ENCODE assay signal across 16 cellular contexts in genomic region chr11:17259519-17259918, GRCh38.
"Had no signal": no experiment of that assay in that cellular context is flagged by ENCODE, and none has a peak within 500 bp of the region (broad histone marks: within the 10 kb centered on the region; RNA-seq: fewer than 3 reads in every experiment).

No MANE protein-coding gene starts in this region.

- H3K9me3 Mint-ChIP-seq: activated CD4-positive, alpha-beta T cell treated with anti-CD3 and anti-CD28 coated beads, Interleukin-2, amount 10 ng/mL, durations not matched to agents 24 days and 14 days; dendritic cell treated with granulocyte-macrophage colony-stimulating factor and Interleukin-4, amounts not matched to agents 40 ng/mL and 50 ng/mL, for 4 days; memory B cell; naive thymus-derived CD4-positive, alpha-beta T cell; WTC11 had no signal

- H3K4me1 Mint-ChIP-seq: memory B cell, WTC11 had no signal

- DNase-seq: activated CD4-positive, alpha-beta T cell treated with anti-CD3 and anti-CD28 coated beads, Interleukin-2, amount 10 ng/mL, durations not matched to agents 24 days and 14 days; activated naive CD4-positive, alpha-beta T cell treated with anti-CD3 and anti-CD28 coated beads, Interleukin-2, amount 50 U/mL, for 16 hours; amygdala; effector memory CD4-positive, alpha-beta T cell; mucosa of descending colon; naive thymus-derived CD4-positive, alpha-beta T cell; ovary; spleen; stimulated activated CD4-positive, alpha-beta T cell treated with anti-CD3 and anti-CD28 coated beads, Interleukin-1b, Interleukin-23, amount 100 ng/mL, for 48 hours; T-helper 2 cell had no signal

- H3K4me3 Mint-ChIP-seq: activated CD4-positive, alpha-beta T cell treated with anti-CD3 and anti-CD28 coated beads, Interleukin-2, amount 10 ng/mL, durations not matched to agents 24 days and 14 days; dendritic cell treated with granulocyte-macrophage colony-stimulating factor and Interleukin-4, amounts not matched to agents 40 ng/mL and 50 ng/mL, for 4 days; memory B cell; naive thymus-derived CD4-positive, alpha-beta T cell; WTC11 had no signal

- H3K9me3 ChIP-seq: gastroesophageal sphincter, mucosa of descending colon, ovary, spleen had no signal

- H3K36me3 Mint-ChIP-seq: memory B cell, WTC11 had no signal

- H3K4me1 ChIP-seq: gastroesophageal sphincter, spleen had no signal

- H3K27ac Mint-ChIP-seq: activated CD4-positive, alpha-beta T cell treated with anti-CD3 and anti-CD28 coated beads, Interleukin-2, amount 10 ng/mL, durations not matched to agents 24 days and 14 days; dendritic cell treated with granulocyte-macrophage colony-stimulating factor and Interleukin-4, amounts not matched to agents 40 ng/mL and 50 ng/mL, for 4 days; memory B cell; naive thymus-derived CD4-positive, alpha-beta T cell; WTC11 had no signal

- ATAC-seq: gastroesophageal sphincter; left lobe of liver; naive thymus-derived CD4-positive, alpha-beta T cell; sciatic nerve; WTC11 had no signal

- H3K27me3 ChIP-seq: gastroesophageal sphincter, ovary, spleen had no signal

- H3K36me3 ChIP-seq: gastroesophageal sphincter, ovary, spleen had no signal

- H3K27ac ChIP-seq: gastroesophageal sphincter, ovary, spleen had no signal

- H3K4me3 ChIP-seq: gastroesophageal sphincter, mucosa of descending colon, ovary, spleen had no signal
